In genomic region chr12:14905269-14906004, GRCh38 we compare ENCODE assay signal across 1 cellular context.
TF ChIP-seq lines count a peak whose summit lies in the region.

No MANE protein-coding gene starts in this region.

TF ChIP-seq in GM23338, 12 proteins besides CTCF, POLR2A, EP300 and RAD21 (continued from another document):
- no peak for TF ChIP-seq ETS1 (IDR thresholded peaks at IDR 0.05)
- TF ChIP-seq EZH2 (IDR thresholded peaks at IDR 0.05; ENCODE audit: low read depth, unreplicated experiment) = no peak
- no peak for TF ChIP-seq REST (IDR thresholded peaks at IDR 0.05; ENCODE audit: unreplicated experiment)
- TF ChIP-seq ZNF331 (CRISPR knock-in tag; IDR thresholded peaks at IDR 0.05; ENCODE audit: low read depth) = no peak
- TF ChIP-seq STAT1 (IDR thresholded peaks at IDR 0.05; ENCODE audit: unreplicated experiment) = no peak
- no peak for TF ChIP-seq JUNB (IDR thresholded peaks at IDR 0.05; ENCODE audit: unreplicated experiment)
- TF ChIP-seq POLR2AphosphoS5 (IDR thresholded peaks at IDR 0.05; ENCODE audit: low read depth) = no peak
- no peak for TF ChIP-seq NANOG (IDR thresholded peaks at IDR 0.05; ENCODE audit: borderline replicate concordance)
TF ChIP-seq in GM23338: peak in this region for 0.
